In genomic region chr7:47610506-47611044, GRCh38 we compare ENCODE assay signal across 11 cellular contexts. TPM values are rescaled to one million over a fixed set of nuclear protein-coding genes. Genes with fewer than 3 reads are reported as not detected.
DNase-seq lines count a peak whose midpoint lies in the region; ATAC-seq and TF ChIP-seq lines count a peak whose summit lies in the region.
"Had no signal": no experiment of that assay in that cellular context is flagged by ENCODE, and none has a peak within 500 bp of the region (broad histone marks: within the 10 kb centered on the region; RNA-seq: fewer than 3 reads in every experiment).

No MANE protein-coding gene starts in this region.

- H3K4me3 Mint-ChIP-seq in CD4-positive, alpha-beta T cell = no peak overlapping the region
- H3K4me3 Mint-ChIP-seq: activated naive CD4-positive, alpha-beta T cell treated with anti-CD3 and anti-CD28 coated beads for 36 hours; CD4-positive, alpha-beta memory T cell had no signal

- H3K27me3 ChIP-seq in gastroesophageal sphincter = no peaks in the 10 kb centered on the region
- H3K27me3 ChIP-seq in psoas muscle (ENCODE audit: insufficient read depth in 3 of 3, low read length in 2 of 3) = no peaks in the 10 kb centered on the region
- H3K27me3 ChIP-seq in CD4-positive, alpha-beta T cell (ENCODE audit: control insufficient read depth, insufficient read depth, low read length) = no peaks in the 10 kb centered on the region

- DNase-seq in AG20443 (ENCODE audit: low spot score) (peak; percentile 68), RWPE1 (ENCODE audit: low spot score) (no peak), psoas muscle (no peak), DMS79 (lab: John Stamatoyannopoulos, UW) (no peak)
- DNase-seq in CD4-positive, alpha-beta T cell = no peak
- no peak for DNase-seq in activated CD4-positive, alpha-beta T cell treated with anti-CD3 and anti-CD28 coated beads, Interleukin-2, amount 50 U/mL, for 1 hour
- DNase-seq: activated naive CD4-positive, alpha-beta T cell treated with anti-CD3 and anti-CD28 coated beads for 36 hours; CD4-positive, alpha-beta memory T cell had no signal

- H3K27ac Mint-ChIP-seq in CD4-positive, alpha-beta T cell = no peak overlapping the region
- H3K27ac Mint-ChIP-seq: activated naive CD4-positive, alpha-beta T cell treated with anti-CD3 and anti-CD28 coated beads for 36 hours; CD4-positive, alpha-beta memory T cell had no signal

- ATAC-seq in gastroesophageal sphincter (peak; percentile 71), psoas muscle (peak; percentile 25 to 70 (median 36)), HG03342 (IDR thresholded peaks at IDR 0.05; ENCODE audit: unreplicated experiment) (no peak)
- ATAC-seq in CD4-positive, alpha-beta T cell (ENCODE audit: poor library complexity) = no peak
- ATAC-seq: K562 had no signal

- 8% methylated on average over 4 of the region's 4 CpGs; no CpG with 5 or more reads in 1 of the 2 donors for WGBS in gastroesophageal sphincter (ENCODE audit: low coverage in 1 of 2), 2 donors
- 23 to 37% (median 25%) methylated on average over 4 of the region's 4 CpGs for whole genome bisulfite sequencing in psoas muscle, 3 donors

- no peaks in the 10 kb centered on the region for H3K9me3 Mint-ChIP-seq in CD4-positive, alpha-beta T cell
- H3K9me3 Mint-ChIP-seq: activated naive CD4-positive, alpha-beta T cell treated with anti-CD3 and anti-CD28 coated beads for 36 hours; CD4-positive, alpha-beta memory T cell had no signal

- no peaks in the 10 kb centered on the region for H3K4me1 Mint-ChIP-seq in CD4-positive, alpha-beta T cell (ENCODE audit: low read depth)
- H3K4me1 Mint-ChIP-seq: CD4-positive, alpha-beta memory T cell had no signal

- no peak for TF ChIP-seq CTCF in RWPE1 (conservative IDR thresholded peaks at IDR 0.05; ENCODE audit: low read depth)
- TF ChIP-seq CTCF in gastroesophageal sphincter (IDR thresholded peaks at IDR 0.05) = no peak
- TF ChIP-seq CTCF in psoas muscle (IDR thresholded peaks at IDR 0.05) = no peak
- TF ChIP-seq CTCF in CD4-positive, alpha-beta T cell (IDR thresholded peaks at IDR 0.05) = no peak

- intact Hi-C loops in psoas muscle (cut with DNase I) = no loop called here
- intact Hi-C loops in CD4-positive, alpha-beta T cell (cut with DNase I, micrococcal nuclease) = no loop called here

- H3K9me3 ChIP-seq in gastroesophageal sphincter (no peaks in the 10 kb centered on the region), psoas muscle (no peaks in the 10 kb centered on the region)
- H3K9me3 ChIP-seq in CD4-positive, alpha-beta T cell (ENCODE audit: control insufficient read depth, low read length) = no peaks in the 10 kb centered on the region

- H3K27ac ChIP-seq in RWPE1 (peak overlapping the region; percentile 24; the same call in 1 of the 2 replicates), gastroesophageal sphincter (peak overlapping the region in 3 of 4 donors; percentile 38 to 78 (median 75)), psoas muscle (peak overlapping the region; percentile 58)
- no peak overlapping the region for H3K27ac ChIP-seq in CD4-positive, alpha-beta T cell (ENCODE audit: low read depth, low read length)

- CTCF ChIA-PET in RWPE1 (lab: Yijun Ruan, JAX) = interaction anchor here (0.5 to 1.1 kb wide), 2 partner anchors 13 to 44 kb away, joined by 3 to 4 read pairs; no protein-coding TSS in a partner anchor
- CTCF ChIA-PET in CD4-positive, alpha-beta T cell (lab: Charles Lee) = no interaction called here

- no peak for TF ChIP-seq POLR2A in gastroesophageal sphincter (IDR thresholded peaks at IDR 0.05)

- H3K36me3 Mint-ChIP-seq in CD4-positive, alpha-beta T cell (ENCODE audit: low read depth) = no peaks in the 10 kb centered on the region
- H3K36me3 Mint-ChIP-seq: CD4-positive, alpha-beta memory T cell had no signal

- H3K4me1 ChIP-seq in gastroesophageal sphincter (peaks cover 0 to 33% (median 21%) of the 10 kb centered on the region in 3 donors), psoas muscle (peaks cover 15% of the 10 kb centered on the region)

- no peaks in the 10 kb centered on the region for H3K27me3 Mint-ChIP-seq in CD4-positive, alpha-beta T cell

- POLR2A ChIA-PET in RWPE1 (lab: Yijun Ruan, JAX; ENCODE audit: low non-redundant PET) = no interaction called here
- POLR2A ChIA-PET in CD4-positive, alpha-beta T cell (lab: Charles Lee) = no interaction called here

- H3K4me3 ChIP-seq in gastroesophageal sphincter = no peak overlapping the region
- no peak overlapping the region for H3K4me3 ChIP-seq in psoas muscle
- H3K4me3 ChIP-seq: K562 had no signal

- H3K36me3 ChIP-seq in gastroesophageal sphincter (no peaks in the 10 kb centered on the region), psoas muscle (ENCODE audit: insufficient read depth in 1 of 2, low read depth in 1 of 2) (no peaks in the 10 kb centered on the region)

- TF ChIP-seq EP300 in gastroesophageal sphincter (IDR thresholded peaks at IDR 0.05) = no peak

RNA-seq across cellular contexts. Expression of gene TNS3, which starts 28.7 kb away (rescaled TPM):
- 10 to 100 TPM; 35.0 to 61.3 (median 45.1) TPM for total RNA-seq in gastroesophageal sphincter
- total RNA-seq in psoas muscle = 10 to 100 TPM; 35.0 to 75.3 (median 45.6) TPM
- 10 to 100 TPM; 11.5 to 20.2 (median 12.5) TPM for polyA plus RNA-seq in psoas muscle
- total RNA-seq in CD4-positive, alpha-beta T cell = under 1 TPM; 0.16 to 0.47 TPM
- polyA plus RNA-seq: K562 had no signal

Comparison
In these comparisons a context has a peak if more than half of its experiments do, and no peak if none do; other contexts are left out.
1. ATAC-seq: peak in gastroesophageal sphincter (single experiment) and psoas muscle (4 of 4); none in CD4-positive, alpha-beta T cell (single experiment) and HG03342 (single experiment).
2. RNA of gene TNS3, which starts 28.7 kb away (total RNA-seq): 35.0 to 61.3 TPM in gastroesophageal sphincter and 35.0 to 75.3 TPM in psoas muscle; 0.16 to 0.47 TPM in CD4-positive, alpha-beta T cell; every median in the first group is over 10 times any median in the second.